In genomic region chr5:127011151-127011550, GRCh38 we compare ENCODE assay signal across 12 cellular contexts. TPM values are rescaled to one million over a fixed set of nuclear protein-coding genes. Genes with fewer than 3 reads are reported as not detected.
A peak's percentile ranks its signal among the peaks of the same experiment; 100 is the strongest.
DNase-seq lines count a peak whose midpoint lies in the region; ATAC-seq and TF ChIP-seq lines count a peak whose summit lies in the region.
"Had no signal": no experiment of that assay in that cellular context is flagged by ENCODE, and none has a peak within 500 bp of the region (broad histone marks: within the 10 kb centered on the region; RNA-seq: fewer than 3 reads in every experiment).

No MANE protein-coding gene starts in this region.

- H3K4me1 Mint-ChIP-seq in CD4-positive, alpha-beta T cell (ENCODE audit: low read depth): peaks cover 38% of the 10 kb centered on the region

- no peak overlapping the region for H4K5ac ChIP-seq in mesendoderm (ENCODE audit: low read length)

- H3K36me3 ChIP-seq in mesendoderm (ENCODE audit: control insufficient read depth, insufficient read depth, low read length): no peaks in the 10 kb centered on the region

- no peak overlapping the region for H3K4me3 Mint-ChIP-seq in CD4-positive, alpha-beta T cell
- H3K4me3 Mint-ChIP-seq: type B pancreatic cell had no signal

- CTCF ChIA-PET in CD4-positive, alpha-beta T cell (lab: Charles Lee): no interaction called here

- H3K36me3 Mint-ChIP-seq in CD4-positive, alpha-beta T cell (ENCODE audit: low read depth): no peaks in the 10 kb centered on the region
- H3K36me3 Mint-ChIP-seq: type B pancreatic cell had no signal

- H3K56ac ChIP-seq in mesendoderm (ENCODE audit: low read length): no peak overlapping the region

- in situ Hi-C loops in Caki2 (cut with HindIII; ENCODE audit: low pct_unique_long_range_greater_than_20kb, low sequenced_read_pairs): no loop called here

- H3K4me3 ChIP-seq in choroid plexus epithelial cell (ENCODE audit: low read depth, low read length) (no peak overlapping the region), mesendoderm (ENCODE audit: low read length) (no peak overlapping the region)

- no peaks in the 10 kb centered on the region for H3K27me3 Mint-ChIP-seq in CD4-positive, alpha-beta T cell
- H3K27me3 Mint-ChIP-seq: type B pancreatic cell had no signal

- no peaks in the 10 kb centered on the region for H3K9me3 Mint-ChIP-seq in CD4-positive, alpha-beta T cell
- H3K9me3 Mint-ChIP-seq: type B pancreatic cell had no signal

- no peak overlapping the region for H2AK5ac ChIP-seq in mesendoderm (ENCODE audit: low read length)

- H3K27ac ChIP-seq in mesendoderm (ENCODE audit: low read depth, low read length): no peak overlapping the region
- no peak overlapping the region for H3K27ac ChIP-seq in CD4-positive, alpha-beta T cell (ENCODE audit: low read depth, low read length)

- no peaks in the 10 kb centered on the region for H3K79me1 ChIP-seq in mesendoderm (ENCODE audit: low read length)

- H3K9me3 ChIP-seq in CD4-positive, alpha-beta T cell (ENCODE audit: control insufficient read depth, low read length): no peaks in the 10 kb centered on the region

- no peak overlapping the region for H3K4ac ChIP-seq in mesendoderm (ENCODE audit: low read depth, low read length)

- no peak overlapping the region for H3K18ac ChIP-seq in mesendoderm (ENCODE audit: low read length)

- peak; percentile 76 for ATAC-seq in omental fat pad (ENCODE audit: low FRiP score)
- no peak for ATAC-seq in CD4-positive, alpha-beta T cell (ENCODE audit: poor library complexity)

- TF ChIP-seq CTCF in choroid plexus epithelial cell (conservative IDR thresholded peaks at IDR 0.05; ENCODE audit: low read depth, low read length) (no peak), omental fat pad (IDR thresholded peaks at IDR 0.05) (no peak)
- TF ChIP-seq CTCF in CD4-positive, alpha-beta T cell (IDR thresholded peaks at IDR 0.05): no peak

- no peak overlapping the region for H3K27ac Mint-ChIP-seq in CD4-positive, alpha-beta T cell
- H3K27ac Mint-ChIP-seq: type B pancreatic cell had no signal

- intact Hi-C loops in CD4-positive, alpha-beta T cell (cut with DNase I, micrococcal nuclease): no loop called here

- DNase-seq in Caki2 (ENCODE audit: low read depth) (peak; percentile 37), M059J (ENCODE audit: low read depth) (peak; percentile 95), choroid plexus epithelial cell (ENCODE audit: low read depth) (peak; percentile 59), omental fat pad (ENCODE audit: low spot score) (no peak), mesendoderm (no peak), OCI-M1 (lab: John Stamatoyannopoulos, UW) (no peak), cortex of kidney (lab: John Stamatoyannopoulos, UW) (no peak)
- no peak for DNase-seq in CD4-positive, alpha-beta T cell
- DNase-seq: activated CD8-positive, alpha-beta memory T cell treated with anti-CD3 and anti-CD28 coated beads, Interleukin-2, amount 50 U/mL, for 48 hours; DMS 273 treated with DMSO at 0.1 percent for 48 hours; NCI-H2081 treated with DMSO at 0.1 percent for 48 hours had no signal

- H3K9ac ChIP-seq in mesendoderm (ENCODE audit: low read length): no peak overlapping the region

- H3K79me2 ChIP-seq in mesendoderm (ENCODE audit: control insufficient read depth, insufficient read depth, low read length): no peaks in the 10 kb centered on the region

- POLR2A ChIA-PET in CD4-positive, alpha-beta T cell (lab: Charles Lee): no interaction called here

- no peak overlapping the region for H3K4me2 ChIP-seq in mesendoderm (ENCODE audit: low read length)

- H4K8ac ChIP-seq in mesendoderm (ENCODE audit: low read depth, low read length): no peak overlapping the region

- no peak overlapping the region for H2BK120ac ChIP-seq in mesendoderm (ENCODE audit: low read depth, low read length)

- no CpG with 5 or more reads among the region's 4 CpGs for WGBS in mesendoderm (ENCODE audit: extremely low coverage, insufficient coverage, low lambda C conversion rate)

- H2BK5ac ChIP-seq in mesendoderm (ENCODE audit: low read length): no peak overlapping the region

- no peak overlapping the region for H2BK15ac ChIP-seq in mesendoderm (replicated peaks; ENCODE audit: low read depth)

- no peaks in the 10 kb centered on the region for H3K4me1 ChIP-seq in mesendoderm (ENCODE audit: control insufficient read depth, low read depth, low read length)

- no peaks in the 10 kb centered on the region for H3K27me3 ChIP-seq in mesendoderm (ENCODE audit: insufficient read depth, low read length, poor library complexity)
- H3K27me3 ChIP-seq in CD4-positive, alpha-beta T cell (ENCODE audit: control insufficient read depth, insufficient read depth, low read length): no peaks in the 10 kb centered on the region

- no peak overlapping the region for H3K23ac ChIP-seq in mesendoderm (ENCODE audit: low read length)

RNA-seq across cellular contexts. Expression of gene MARCHF3, which starts 19.2 kb away (rescaled TPM):
- total RNA-seq in Caki2 (2014; rRNA removed; shearing (Covaris generic); ENCODE audit: low replicate concordance): 2.0 and 3.0 TPM in 2 replicates
- total RNA-seq in M059J (2014; rRNA removed; shearing (Covaris generic)): 4.9 and 8.7 TPM in 2 replicates
- 10 to 100 TPM in 2 of 4 donors, 1 to 10 TPM in 2; 7.4 to 72.7 (median 16.2) TPM for total RNA-seq in omental fat pad
- polyA plus RNA-seq in mesendoderm (2013, experiment 1 of 2): 5.2 TPM
- polyA plus RNA-seq in mesendoderm (2013, experiment 2 of 2): 4.5 TPM
- 1 to 10 TPM; 5.2 to 6.2 TPM for total RNA-seq in CD4-positive, alpha-beta T cell

Comparison
In these comparisons a context has a peak if more than half of its experiments do, and no peak if none do; other contexts are left out.
1. DNase-seq: peak in Caki2 (single experiment), M059J (single experiment) and choroid plexus epithelial cell (single experiment); none in omental fat pad (single experiment), mesendoderm (single experiment), OCI-M1 (single experiment), CD4-positive, alpha-beta T cell (0 of 10) and cortex of kidney (single experiment).